ENCODE assay signal across 16 cellular contexts in the genomic region with DNA sequence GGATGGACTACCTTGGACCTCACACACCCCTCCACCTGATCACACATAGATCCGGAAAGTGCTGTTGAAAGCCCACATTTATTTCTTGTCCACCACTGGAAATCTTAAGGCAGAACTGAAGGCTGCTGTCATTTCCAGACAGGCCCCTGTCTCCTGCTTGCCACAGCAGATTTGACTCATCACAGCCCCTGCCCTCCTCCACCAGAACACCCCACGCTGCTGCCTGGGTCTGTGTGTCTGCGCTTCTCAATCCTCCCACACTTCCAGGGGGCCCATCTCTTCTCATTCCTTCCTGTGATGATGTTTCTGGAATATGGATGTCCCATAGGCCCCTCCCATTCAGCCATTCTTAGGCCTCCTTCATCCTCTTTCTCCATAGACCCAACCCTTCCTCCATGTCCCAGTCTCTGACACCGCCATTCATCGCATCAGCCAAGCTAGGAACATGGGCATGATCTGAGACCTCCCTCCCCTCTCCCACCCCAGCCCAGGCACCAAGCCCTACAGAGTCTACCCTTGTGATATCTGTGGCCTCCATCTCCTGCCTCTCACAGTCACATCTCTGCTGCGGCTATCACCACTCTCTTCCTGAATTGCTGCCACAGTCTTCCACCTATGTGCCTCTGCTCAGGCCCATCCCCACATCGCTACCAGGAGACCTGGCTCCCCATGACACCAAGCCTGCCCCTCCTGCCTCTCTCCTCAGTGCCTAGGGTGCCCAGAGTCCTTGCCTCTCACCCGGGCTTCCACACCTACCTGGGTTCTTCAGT.
"Had no signal": no experiment of that assay in that cellular context is flagged by ENCODE, and none has a peak within 500 bp of the region (broad histone marks: within the 10 kb centered on the region; RNA-seq: fewer than 3 reads in every experiment).

No MANE protein-coding gene starts in this region.

- H3K27me3 ChIP-seq: gastrocnemius medialis, stomach had no signal

- H3K4me3 Mint-ChIP-seq: activated CD4-positive, alpha-beta T cell treated with anti-CD3 and anti-CD28 coated beads, Interleukin-2, amount 10 ng/mL, durations not matched to agents 7 days and 5 days; activated naive CD8-positive, alpha-beta T cell treated with anti-CD3 and anti-CD28 coated beads for 36 hours; activated T-cell treated with anti-CD3 and anti-CD28 coated beads, Interleukin-2, amount 50 U/mL, for 24 hours; naive B cell; T-helper 1 cell treated with Interleukin-12 subunit alpha and Interleukin-12 subunit beta and Interleukin-4 antibody, amounts not matched to agents 30 μg/mL and 1 μg/mL, for 36 hours; WTC11 had no signal

- H3K27ac Mint-ChIP-seq: activated CD4-positive, alpha-beta T cell treated with anti-CD3 and anti-CD28 coated beads, Interleukin-2, amount 10 ng/mL, durations not matched to agents 7 days and 5 days; activated naive CD8-positive, alpha-beta T cell treated with anti-CD3 and anti-CD28 coated beads for 36 hours; activated T-cell treated with anti-CD3 and anti-CD28 coated beads, Interleukin-2, amount 50 U/mL, for 24 hours; T-helper 1 cell treated with Interleukin-12 subunit alpha and Interleukin-12 subunit beta and Interleukin-4 antibody, amounts not matched to agents 30 μg/mL and 1 μg/mL, for 36 hours; WTC11 had no signal

- H3K27me3 Mint-ChIP-seq: activated naive CD8-positive, alpha-beta T cell treated with anti-CD3 and anti-CD28 coated beads for 36 hours; activated T-cell treated with anti-CD3 and anti-CD28 coated beads, Interleukin-2, amount 50 U/mL, for 24 hours had no signal

- DNase-seq: activated CD4-positive, alpha-beta T cell treated with anti-CD3 and anti-CD28 coated beads, Interleukin-2, amount 10 ng/mL, durations not matched to agents 7 days and 5 days; activated gamma-delta T cell treated with Interleukin-2 at 50 U/mL for 16 hours; activated naive CD8-positive, alpha-beta T cell treated with anti-CD3 and anti-CD28 coated beads for 36 hours; activated T-cell treated with anti-CD3 and anti-CD28 coated beads, Interleukin-2, amount 50 U/mL, for 24 hours; aorta; gastrocnemius medialis; naive B cell; psoas muscle; stimulated activated CD4-positive, alpha-beta T cell treated with anti-CD3 and anti-CD28 coated beads, Interleukin-2, amount 100 ng/mL, for 24 hours; stomach had no signal

- H3K36me3 ChIP-seq: gastrocnemius medialis, stomach, thoracic aorta had no signal

- H3K9me3 Mint-ChIP-seq: activated CD4-positive, alpha-beta T cell treated with anti-CD3 and anti-CD28 coated beads, Interleukin-2, amount 10 ng/mL, durations not matched to agents 7 days and 5 days; activated naive CD8-positive, alpha-beta T cell treated with anti-CD3 and anti-CD28 coated beads for 36 hours; activated T-cell treated with anti-CD3 and anti-CD28 coated beads, Interleukin-2, amount 50 U/mL, for 24 hours; T-helper 1 cell treated with Interleukin-12 subunit alpha and Interleukin-12 subunit beta and Interleukin-4 antibody, amounts not matched to agents 30 μg/mL and 1 μg/mL, for 36 hours had no signal

- H3K4me3 ChIP-seq: gastrocnemius medialis, psoas muscle, SK-N-MC, stomach, thoracic aorta had no signal

- H3K36me3 Mint-ChIP-seq: activated naive CD8-positive, alpha-beta T cell treated with anti-CD3 and anti-CD28 coated beads for 36 hours; naive B cell; WTC11 had no signal

- ATAC-seq: gastrocnemius medialis, psoas muscle, sciatic nerve, WTC11 had no signal

- H3K9me3 ChIP-seq: gastrocnemius medialis, psoas muscle, stomach, thoracic aorta had no signal

- H3K27ac ChIP-seq: epithelial cell of prostate, gastrocnemius medialis, psoas muscle, SK-N-MC, stomach, thoracic aorta had no signal
